23 cellular contexts compared by ENCODE assay signal in genomic region chr11:104098555-104098954, GRCh38.
DNase-seq lines count a peak whose midpoint lies in the region; ATAC-seq lines count a peak whose summit lies in the region.
"Had no signal": no experiment of that assay in that cellular context is flagged by ENCODE, and none has a peak within 500 bp of the region (broad histone marks: within the 10 kb centered on the region; RNA-seq: fewer than 3 reads in every experiment).

No MANE protein-coding gene starts in this region.

- H3K9me3 Mint-ChIP-seq in stimulated activated effector memory CD8-positive, alpha-beta T cell treated with anti-CD3 and anti-CD28 coated beads, Interleukin-12 subunit alpha, Interleukin-12 subunit beta, amount 100 ng/mL, for 72 hours, result no peaks in the 10 kb centered on the region

- H3K36me3 Mint-ChIP-seq in stimulated activated effector memory CD8-positive, alpha-beta T cell treated with anti-CD3 and anti-CD28 coated beads, Interleukin-12 subunit alpha, Interleukin-12 subunit beta, amount 100 ng/mL, for 72 hours, result no peaks in the 10 kb centered on the region
- H3K36me3 Mint-ChIP-seq: CD4-positive, alpha-beta memory T cell had no signal

- ATAC-seq in GM18498 (IDR thresholded peaks at IDR 0.05; ENCODE audit: unreplicated experiment), result peak; percentile 29
- peak; percentile 20 for ATAC-seq in HG03066 (IDR thresholded peaks at IDR 0.05; ENCODE audit: low read depth, unreplicated experiment)
- no peak for ATAC-seq in GM18502 (IDR thresholded peaks at IDR 0.05; ENCODE audit: poor library complexity, unreplicated experiment)
- no peak for ATAC-seq in HG02938 (IDR thresholded peaks at IDR 0.05; ENCODE audit: unreplicated experiment)
- no peak for ATAC-seq in stimulated activated effector memory CD8-positive, alpha-beta T cell treated with anti-CD3 and anti-CD28 coated beads, Interleukin-12 subunit alpha, Interleukin-12 subunit beta, amount 100 ng/mL, for 72 hours
- ATAC-seq: HepG2, Panc1 had no signal

- H3K4me1 Mint-ChIP-seq in stimulated activated effector memory CD8-positive, alpha-beta T cell treated with anti-CD3 and anti-CD28 coated beads, Interleukin-12 subunit alpha, Interleukin-12 subunit beta, amount 100 ng/mL, for 72 hours, result no peaks in the 10 kb centered on the region
- H3K4me1 Mint-ChIP-seq: CD4-positive, alpha-beta memory T cell had no signal

- no peak overlapping the region for H3K27ac Mint-ChIP-seq in stimulated activated effector memory CD8-positive, alpha-beta T cell treated with anti-CD3 and anti-CD28 coated beads, Interleukin-12 subunit alpha, Interleukin-12 subunit beta, amount 100 ng/mL, for 72 hours
- H3K27ac Mint-ChIP-seq: CD4-positive, alpha-beta memory T cell had no signal

- H3K4me3 Mint-ChIP-seq in stimulated activated effector memory CD8-positive, alpha-beta T cell treated with anti-CD3 and anti-CD28 coated beads, Interleukin-12 subunit alpha, Interleukin-12 subunit beta, amount 100 ng/mL, for 72 hours, result no peak overlapping the region
- H3K4me3 Mint-ChIP-seq: CD4-positive, alpha-beta memory T cell had no signal

- DNase-seq in LHCN-M2 (ENCODE audit: low read depth), result peak; percentile 5
- DNase-seq in fibroblast of gingiva (ENCODE audit: low read depth), result peak; percentile 40
- no peak for DNase-seq in OCI-M1 (lab: John Stamatoyannopoulos, UW)
- DNase-seq in stimulated activated effector memory CD8-positive, alpha-beta T cell treated with anti-CD3 and anti-CD28 coated beads, Interleukin-12 subunit alpha, Interleukin-12 subunit beta, amount 100 ng/mL, for 72 hours (ENCODE audit: low spot score in 2 of 2), result no peak
- DNase-seq: Caco-2; CD4-positive, alpha-beta memory T cell; DMS 273 treated with DMSO at 0.1 percent for 48 hours; DMS79 treated with DMSO at 0.1 percent for 48 hours; KBM-7; MV-4-11; NCI-H1105 treated with DMSO at 0.1 percent for 48 hours; NCI-H2029 treated with DMSO at 0.1 percent for 48 hours; NCI-H226; NCI-H510A treated with DMSO at 0.1 percent for 48 hours; NCI-H748 treated with DMSO at 0.1 percent for 48 hours; SIG-M5; SK-N-SH had no signal

Comparison
In these comparisons a context has a peak if more than half of its experiments do, and no peak if none do; other contexts are left out.
1. ATAC-seq: peak in GM18498 (single experiment) and HG03066 (single experiment); none in GM18502 (single experiment), HG02938 (single experiment) and stimulated activated effector memory CD8-positive, alpha-beta T cell treated with anti-CD3 and anti-CD28 coated beads, Interleukin-12 subunit alpha, Interleukin-12 subunit beta, amount 100 ng/mL, for 72 hours (single experiment).
2. DNase-seq: peak in LHCN-M2 (single experiment) and fibroblast of gingiva (single experiment); none in OCI-M1 (single experiment) and stimulated activated effector memory CD8-positive, alpha-beta T cell treated with anti-CD3 and anti-CD28 coated beads, Interleukin-12 subunit alpha, Interleukin-12 subunit beta, amount 100 ng/mL, for 72 hours (0 of 2).